ENCODE assay signal across 1 cellular context in the genomic region with DNA sequence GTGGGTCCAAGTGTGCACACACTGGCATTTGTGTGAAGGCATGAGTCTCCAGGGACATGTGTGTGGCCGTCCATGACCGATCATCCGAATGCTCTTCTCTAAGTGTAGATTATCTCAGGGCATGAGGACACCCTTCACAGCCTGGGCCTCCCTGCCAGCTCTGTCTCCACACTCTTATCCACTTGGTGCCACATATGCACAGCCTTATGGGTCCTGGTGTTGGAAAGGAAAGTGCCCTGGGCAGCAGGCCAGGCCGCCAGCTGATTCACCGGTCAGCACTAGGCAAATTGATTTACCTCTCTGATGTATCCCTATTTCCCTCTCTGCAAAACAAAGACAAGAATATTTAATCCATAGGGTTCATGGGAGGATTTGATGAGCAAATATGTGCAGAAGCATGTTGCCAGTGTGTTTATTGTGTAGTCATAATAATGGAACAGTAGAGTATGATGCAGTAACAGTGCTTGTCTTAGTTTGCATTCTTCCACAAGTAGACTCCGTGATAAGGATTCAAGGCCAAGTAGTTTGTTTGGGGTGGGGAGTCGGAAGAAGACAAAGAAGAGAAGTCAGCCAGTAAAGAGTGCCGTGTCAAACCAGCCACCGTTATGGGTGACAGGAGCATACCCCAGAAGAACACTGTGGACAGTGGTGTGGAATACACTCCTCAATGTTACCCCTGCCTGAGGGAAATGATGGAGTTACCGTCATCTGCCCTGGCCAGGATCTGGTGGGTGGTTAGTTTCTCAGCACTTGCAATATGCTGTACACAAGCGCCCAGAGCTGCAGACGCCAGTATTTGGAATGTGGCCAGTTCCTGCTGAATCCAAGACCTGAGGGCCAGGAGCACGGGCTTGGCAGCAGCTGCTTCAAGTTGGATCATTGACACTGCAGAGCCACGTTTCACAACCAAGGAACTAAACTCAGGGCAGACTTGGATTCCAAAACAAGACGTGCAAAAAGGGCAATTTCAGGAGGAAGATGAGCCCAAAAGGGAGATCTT.
TF ChIP-seq lines count a peak whose summit lies in the region.

No MANE protein-coding gene starts in this region.

TF ChIP-seq in GM23338, 12 proteins besides CTCF, POLR2A, EP300 and RAD21:
- TF ChIP-seq, protein P1, sequence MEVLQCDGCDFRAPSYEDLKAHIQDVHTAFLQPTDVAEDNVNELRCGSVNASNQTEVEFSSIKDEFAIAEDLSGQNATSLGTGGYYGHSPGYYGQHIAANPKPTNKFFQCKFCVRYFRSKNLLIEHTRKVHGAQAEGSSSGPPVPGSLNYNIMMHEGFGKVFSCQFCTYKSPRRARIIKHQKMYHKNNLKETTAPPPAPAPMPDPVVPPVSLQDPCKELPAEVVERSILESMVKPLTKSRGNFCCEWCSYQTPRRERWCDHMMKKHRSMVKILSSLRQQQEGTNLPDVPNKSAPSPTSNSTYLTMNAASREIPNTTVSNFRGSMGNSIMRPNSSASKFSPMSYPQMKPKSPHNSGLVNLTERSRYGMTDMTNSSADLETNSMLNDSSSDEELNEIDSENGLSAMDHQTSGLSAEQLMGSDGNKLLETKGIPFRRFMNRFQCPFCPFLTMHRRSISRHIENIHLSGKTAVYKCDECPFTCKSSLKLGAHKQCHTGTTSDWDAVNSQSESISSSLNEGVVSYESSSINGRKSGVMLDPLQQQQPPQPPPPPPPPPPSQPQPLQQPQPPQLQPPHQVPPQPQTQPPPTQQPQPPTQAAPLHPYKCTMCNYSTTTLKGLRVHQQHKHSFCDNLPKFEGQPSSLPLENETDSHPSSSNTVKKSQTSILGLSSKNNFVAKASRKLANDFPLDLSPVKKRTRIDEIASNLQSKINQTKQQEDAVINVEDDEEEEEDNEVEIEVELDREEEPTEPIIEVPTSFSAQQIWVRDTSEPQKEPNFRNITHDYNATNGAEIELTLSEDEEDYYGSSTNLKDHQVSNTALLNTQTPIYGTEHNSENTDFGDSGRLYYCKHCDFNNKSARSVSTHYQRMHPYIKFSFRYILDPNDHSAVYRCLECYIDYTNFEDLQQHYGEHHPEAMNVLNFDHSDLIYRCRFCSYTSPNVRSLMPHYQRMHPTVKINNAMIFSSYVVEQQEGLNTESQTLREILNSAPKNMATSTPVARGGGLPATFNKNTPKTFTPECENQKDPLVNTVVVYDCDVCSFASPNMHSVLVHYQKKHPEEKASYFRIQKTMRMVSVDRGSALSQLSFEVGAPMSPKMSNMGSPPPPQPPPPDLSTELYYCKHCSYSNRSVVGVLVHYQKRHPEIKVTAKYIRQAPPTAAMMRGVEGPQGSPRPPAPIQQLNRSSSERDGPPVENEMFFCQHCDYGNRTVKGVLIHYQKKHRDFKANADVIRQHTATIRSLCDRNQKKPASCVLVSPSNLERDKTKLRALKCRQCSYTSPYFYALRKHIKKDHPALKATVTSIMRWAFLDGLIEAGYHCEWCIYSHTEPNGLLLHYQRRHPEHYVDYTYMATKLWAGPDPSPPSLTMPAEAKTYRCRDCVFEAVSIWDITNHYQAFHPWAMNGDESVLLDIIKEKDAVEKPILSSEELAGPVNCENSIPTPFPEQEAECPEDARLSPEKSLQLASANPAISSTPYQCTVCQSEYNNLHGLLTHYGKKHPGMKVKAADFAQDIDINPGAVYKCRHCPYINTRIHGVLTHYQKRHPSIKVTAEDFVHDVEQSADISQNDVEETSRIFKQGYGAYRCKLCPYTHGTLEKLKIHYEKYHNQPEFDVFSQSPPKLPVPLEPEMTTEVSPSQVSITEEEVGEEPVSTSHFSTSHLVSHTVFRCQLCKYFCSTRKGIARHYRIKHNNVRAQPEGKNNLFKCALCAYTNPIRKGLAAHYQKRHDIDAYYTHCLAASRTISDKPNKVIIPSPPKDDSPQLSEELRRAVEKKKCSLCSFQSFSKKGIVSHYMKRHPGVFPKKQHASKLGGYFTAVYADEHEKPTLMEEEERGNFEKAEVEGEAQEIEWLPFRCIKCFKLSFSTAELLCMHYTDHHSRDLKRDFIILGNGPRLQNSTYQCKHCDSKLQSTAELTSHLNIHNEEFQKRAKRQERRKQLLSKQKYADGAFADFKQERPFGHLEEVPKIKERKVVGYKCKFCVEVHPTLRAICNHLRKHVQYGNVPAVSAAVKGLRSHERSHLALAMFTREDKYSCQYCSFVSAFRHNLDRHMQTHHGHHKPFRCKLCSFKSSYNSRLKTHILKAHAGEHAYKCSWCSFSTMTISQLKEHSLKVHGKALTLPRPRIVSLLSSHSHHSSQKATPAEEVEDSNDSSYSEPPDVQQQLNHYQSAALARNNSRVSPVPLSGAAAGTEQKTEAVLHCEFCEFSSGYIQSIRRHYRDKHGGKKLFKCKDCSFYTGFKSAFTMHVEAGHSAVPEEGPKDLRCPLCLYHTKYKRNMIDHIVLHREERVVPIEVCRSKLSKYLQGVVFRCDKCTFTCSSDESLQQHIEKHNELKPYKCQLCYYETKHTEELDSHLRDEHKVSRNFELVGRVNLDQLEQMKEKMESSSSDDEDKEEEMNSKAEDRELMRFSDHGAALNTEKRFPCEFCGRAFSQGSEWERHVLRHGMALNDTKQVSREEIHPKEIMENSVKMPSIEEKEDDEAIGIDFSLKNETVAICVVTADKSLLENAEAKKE (CRISPR knock-in tag; IDR thresholded peaks at IDR 0.05): no peak
- TF ChIP-seq POLR2AphosphoS5 (IDR thresholded peaks at IDR 0.05; ENCODE audit: low read depth) (no peak), JUNB (IDR thresholded peaks at IDR 0.05; ENCODE audit: unreplicated experiment) (no peak), ZNF114 (CRISPR knock-in tag; IDR thresholded peaks at IDR 0.05) (no peak), CREB1 (CRISPR knock-in tag; IDR thresholded peaks at IDR 0.05; ENCODE audit: low read depth) (no peak), ZNF331 (CRISPR knock-in tag; IDR thresholded peaks at IDR 0.05; ENCODE audit: low read depth) (no peak), EZH2phosphoT487 (IDR thresholded peaks at IDR 0.05; ENCODE audit: unreplicated experiment) (no peak), EZH2 (IDR thresholded peaks at IDR 0.05; ENCODE audit: low read depth, unreplicated experiment) (no peak), STAT1 (IDR thresholded peaks at IDR 0.05; ENCODE audit: unreplicated experiment) (no peak), NANOG (IDR thresholded peaks at IDR 0.05; ENCODE audit: borderline replicate concordance) (no peak)
- TF ChIP-seq, protein P2, sequence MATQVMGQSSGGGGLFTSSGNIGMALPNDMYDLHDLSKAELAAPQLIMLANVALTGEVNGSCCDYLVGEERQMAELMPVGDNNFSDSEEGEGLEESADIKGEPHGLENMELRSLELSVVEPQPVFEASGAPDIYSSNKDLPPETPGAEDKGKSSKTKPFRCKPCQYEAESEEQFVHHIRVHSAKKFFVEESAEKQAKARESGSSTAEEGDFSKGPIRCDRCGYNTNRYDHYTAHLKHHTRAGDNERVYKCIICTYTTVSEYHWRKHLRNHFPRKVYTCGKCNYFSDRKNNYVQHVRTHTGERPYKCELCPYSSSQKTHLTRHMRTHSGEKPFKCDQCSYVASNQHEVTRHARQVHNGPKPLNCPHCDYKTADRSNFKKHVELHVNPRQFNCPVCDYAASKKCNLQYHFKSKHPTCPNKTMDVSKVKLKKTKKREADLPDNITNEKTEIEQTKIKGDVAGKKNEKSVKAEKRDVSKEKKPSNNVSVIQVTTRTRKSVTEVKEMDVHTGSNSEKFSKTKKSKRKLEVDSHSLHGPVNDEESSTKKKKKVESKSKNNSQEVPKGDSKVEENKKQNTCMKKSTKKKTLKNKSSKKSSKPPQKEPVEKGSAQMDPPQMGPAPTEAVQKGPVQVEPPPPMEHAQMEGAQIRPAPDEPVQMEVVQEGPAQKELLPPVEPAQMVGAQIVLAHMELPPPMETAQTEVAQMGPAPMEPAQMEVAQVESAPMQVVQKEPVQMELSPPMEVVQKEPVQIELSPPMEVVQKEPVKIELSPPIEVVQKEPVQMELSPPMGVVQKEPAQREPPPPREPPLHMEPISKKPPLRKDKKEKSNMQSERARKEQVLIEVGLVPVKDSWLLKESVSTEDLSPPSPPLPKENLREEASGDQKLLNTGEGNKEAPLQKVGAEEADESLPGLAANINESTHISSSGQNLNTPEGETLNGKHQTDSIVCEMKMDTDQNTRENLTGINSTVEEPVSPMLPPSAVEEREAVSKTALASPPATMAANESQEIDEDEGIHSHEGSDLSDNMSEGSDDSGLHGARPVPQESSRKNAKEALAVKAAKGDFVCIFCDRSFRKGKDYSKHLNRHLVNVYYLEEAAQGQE (IDR thresholded peaks at IDR 0.05; ENCODE audit: unreplicated experiment): no peak
- TF ChIP-seq, protein P3, sequence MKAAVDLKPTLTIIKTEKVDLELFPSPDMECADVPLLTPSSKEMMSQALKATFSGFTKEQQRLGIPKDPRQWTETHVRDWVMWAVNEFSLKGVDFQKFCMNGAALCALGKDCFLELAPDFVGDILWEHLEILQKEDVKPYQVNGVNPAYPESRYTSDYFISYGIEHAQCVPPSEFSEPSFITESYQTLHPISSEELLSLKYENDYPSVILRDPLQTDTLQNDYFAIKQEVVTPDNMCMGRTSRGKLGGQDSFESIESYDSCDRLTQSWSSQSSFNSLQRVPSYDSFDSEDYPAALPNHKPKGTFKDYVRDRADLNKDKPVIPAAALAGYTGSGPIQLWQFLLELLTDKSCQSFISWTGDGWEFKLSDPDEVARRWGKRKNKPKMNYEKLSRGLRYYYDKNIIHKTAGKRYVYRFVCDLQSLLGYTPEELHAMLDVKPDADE (IDR thresholded peaks at IDR 0.05): no peak
